Comparison of ENCODE assay signal across 2 cellular contexts in genomic region chr10:62358151-62358550, GRCh38. TPM values are rescaled to one million over a fixed set of nuclear protein-coding genes. Genes with fewer than 3 reads are reported as not detected.
"Had no signal": no experiment of that assay in that cellular context is flagged by ENCODE, and none has a peak within 500 bp of the region (broad histone marks: within the 10 kb centered on the region; RNA-seq: fewer than 3 reads in every experiment).

No MANE protein-coding gene starts in this region.

RNA-seq across cellular contexts. Expression of gene ZNF365, which starts 16.0 kb away (rescaled TPM):
- total RNA-seq: HepG2, HT-29 had no signal
